14 cellular contexts compared by ENCODE assay signal in the genomic region with DNA sequence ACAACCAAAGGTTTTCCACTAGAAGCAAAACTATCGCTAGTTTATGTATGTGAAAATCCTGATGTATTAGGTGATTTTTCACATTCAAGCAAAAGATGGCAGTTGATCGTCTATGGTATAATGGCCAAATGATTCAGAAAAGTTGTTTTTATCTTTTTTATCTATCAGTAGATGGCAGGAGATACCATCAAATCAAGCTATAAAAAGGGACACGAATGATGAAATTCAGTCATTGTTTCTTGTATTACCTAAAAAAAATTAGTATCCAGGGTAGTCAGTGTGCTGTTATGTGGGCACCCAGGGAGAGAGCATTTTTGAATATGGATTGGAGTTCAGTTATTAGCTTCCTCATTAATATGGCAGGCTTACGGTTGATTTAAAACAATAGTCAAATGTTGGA. TPM values are rescaled to one million over a fixed set of nuclear protein-coding genes. Genes with fewer than 3 reads are reported as not detected.
DNase-seq lines count a peak whose midpoint lies in the region; TF ChIP-seq lines count a peak whose summit lies in the region.
"Had no signal": no experiment of that assay in that cellular context is flagged by ENCODE, and none has a peak within 500 bp of the region (broad histone marks: within the 10 kb centered on the region; RNA-seq: fewer than 3 reads in every experiment).

No MANE protein-coding gene starts in this region.

- H3K36me3 ChIP-seq in sigmoid colon, result no peaks in the 10 kb centered on the region
- no peaks in the 10 kb centered on the region for H3K36me3 ChIP-seq in CD4-positive, alpha-beta memory T cell (ENCODE audit: insufficient read depth, low read length)

- no peaks in the 10 kb centered on the region for H3K27me3 ChIP-seq in sigmoid colon
- no peaks in the 10 kb centered on the region for H3K27me3 ChIP-seq in CD4-positive, alpha-beta memory T cell (ENCODE audit: insufficient read depth, low read length)

- no peak overlapping the region for H3K27ac Mint-ChIP-seq in CD4-positive, alpha-beta memory T cell
- H3K27ac Mint-ChIP-seq: naive thymus-derived CD4-positive, alpha-beta T cell had no signal

- POLR2A ChIA-PET in CD4-positive, alpha-beta memory T cell (lab: Charles Lee; ENCODE audit: partially characterized antibody), result no interaction called here

- H3K27me3 Mint-ChIP-seq in CD4-positive, alpha-beta memory T cell, result peaks cover 10 to 17% of the 10 kb centered on the region in 2 donors

- TF ChIP-seq EP300 in sigmoid colon (IDR thresholded peaks at IDR 0.05), result no peak

- peak overlapping the region in 3 of 4 donors; percentile 12 to 88 (median 30) for H3K27ac ChIP-seq in sigmoid colon
- no peak overlapping the region for H3K27ac ChIP-seq in CD4-positive, alpha-beta memory T cell (ENCODE audit: low read depth, low read length)
- H3K27ac ChIP-seq: HL-60 had no signal

- H3K9me3 Mint-ChIP-seq in CD4-positive, alpha-beta memory T cell, result no peaks in the 10 kb centered on the region

- H3K9me3 ChIP-seq in sigmoid colon, result no peaks in the 10 kb centered on the region
- H3K9me3 ChIP-seq in CD4-positive, alpha-beta memory T cell (ENCODE audit: control insufficient read depth in 1 of 2, low read length in 2 of 2), result no peaks in the 10 kb centered on the region

- no peak for TF ChIP-seq POLR2A in sigmoid colon (IDR thresholded peaks at IDR 0.05)

- H3K4me1 Mint-ChIP-seq in CD4-positive, alpha-beta memory T cell, result no peaks in the 10 kb centered on the region
- H3K4me1 Mint-ChIP-seq: naive thymus-derived CD4-positive, alpha-beta T cell had no signal

- TF ChIP-seq CTCF in sigmoid colon (IDR thresholded peaks at IDR 0.05), result no peak

- no peak overlapping the region for H3K4me3 ChIP-seq in sigmoid colon
- no peak overlapping the region for H3K4me3 ChIP-seq in CD4-positive, alpha-beta memory T cell (ENCODE audit: low read length in 2 of 2)

- peak; percentile 44 for DNase-seq in NCI-H2171 treated with DMSO at 0.1 percent for 48 hours (lab: John Stamatoyannopoulos, UW)
- DNase-seq in NCI-H2171 (lab: John Stamatoyannopoulos, UW), result no peak
- DNase-seq in NCI-H2227 (lab: John Stamatoyannopoulos, UW; ENCODE audit: unreplicated experiment), result peak; percentile 55
- DNase-seq in dermis blood vessel endothelial cell, result peak; percentile 51
- DNase-seq in sigmoid colon, result no peak
- DNase-seq in NCI-H2081 (lab: John Stamatoyannopoulos, UW), result no peak
- no peak for DNase-seq in OCI-M1 (lab: John Stamatoyannopoulos, UW)
- no peak for DNase-seq in CD4-positive, alpha-beta memory T cell
- DNase-seq: activated CD4-positive, CD25-positive, alpha-beta regulatory T cell; activated effector memory CD4-positive, alpha-beta T cell treated with Interleukin-2 at 50 U/mL for 16 hours; aorta; naive thymus-derived CD4-positive, alpha-beta T cell; stimulated activated CD4-positive, alpha-beta T cell treated with anti-CD3 and anti-CD28 coated beads, Interleukin-1b, Interleukin-23, amount 100 ng/mL, for 48 hours had no signal

- 83 to 87% methylated on average over 4 of the region's 4 CpGs for WGBS in sigmoid colon, 2 donors

- H3K4me1 ChIP-seq in sigmoid colon, result peaks cover 0 to 39% (median 32%) of the 10 kb centered on the region in 4 donors
- no peaks in the 10 kb centered on the region for H3K4me1 ChIP-seq in CD4-positive, alpha-beta memory T cell (ENCODE audit: insufficient read depth, low read length)

- CTCF ChIA-PET in CD4-positive, alpha-beta memory T cell (lab: Charles Lee; ENCODE audit: partially characterized antibody), result no interaction called here

- H3K4me3 Mint-ChIP-seq in CD4-positive, alpha-beta memory T cell, result no peak overlapping the region
- H3K4me3 Mint-ChIP-seq: naive thymus-derived CD4-positive, alpha-beta T cell had no signal

- intact Hi-C loops in sigmoid colon (cut with DNase I), result no loop called here
- intact Hi-C loops in CD4-positive, alpha-beta memory T cell (cut with micrococcal nuclease), result no loop called here

- no peaks in the 10 kb centered on the region for H3K36me3 Mint-ChIP-seq in CD4-positive, alpha-beta memory T cell
- H3K36me3 Mint-ChIP-seq: naive thymus-derived CD4-positive, alpha-beta T cell had no signal

RNA-seq across cellular contexts. Expression of gene CAVIN2, which starts 22.9 kb away (rescaled TPM):
- total RNA-seq in dermis blood vessel endothelial cell (430 and 571 TPM in 2 replicates), sigmoid colon (100 to 1,000 TPM; 138 to 201 (median 190) TPM)
- polyA plus RNA-seq in sigmoid colon, result 10 to 100 TPM in 2 of 3 donors, 1 to 10 TPM in 1; 1.4 to 15.6 (median 14.4) TPM
- total RNA-seq in CD4-positive, alpha-beta memory T cell, result not detected
- under 1 TPM in 1 of 2 donors, not detected in 1; 0.06 TPM for polyA plus RNA-seq in CD4-positive, alpha-beta memory T cell
- polyA plus RNA-seq: naive thymus-derived CD4-positive, alpha-beta T cell had no signal

Comparison
In these comparisons a context has a peak if more than half of its experiments do, and no peak if none do; other contexts are left out.
1. DNase-seq: peak in NCI-H2171 treated with DMSO at 0.1 percent for 48 hours (single experiment), NCI-H2227 (single experiment) and dermis blood vessel endothelial cell (single experiment); none in NCI-H2171 (single experiment), sigmoid colon (single experiment), NCI-H2081 (0 of 2), OCI-M1 (single experiment) and CD4-positive, alpha-beta memory T cell (0 of 5).
2. RNA of gene CAVIN2, which starts 22.9 kb away (total RNA-seq): 430 to 571 TPM in dermis blood vessel endothelial cell and 138 to 201 TPM in sigmoid colon; not detected in CD4-positive, alpha-beta memory T cell; every median in the first group is over 100 times any median in the second.